11 cellular contexts compared by ENCODE assay signal in genomic region chr5:10485142-10485795, GRCh38. TPM values are rescaled to one million over a fixed set of nuclear protein-coding genes. Genes with fewer than 3 reads are reported as not detected.
DNase-seq lines count a peak whose midpoint lies in the region; ATAC-seq and TF ChIP-seq lines count a peak whose summit lies in the region.
"Had no signal": no experiment of that assay in that cellular context is flagged by ENCODE, and none has a peak within 500 bp of the region (broad histone marks: within the 10 kb centered on the region; RNA-seq: fewer than 3 reads in every experiment).

No MANE protein-coding gene starts in this region.

- intact Hi-C loops in activated CD8-positive, alpha-beta T cell treated with anti-CD3 and anti-CD28 coated beads for 36 hours (cut with micrococcal nuclease), result no loop called here

- no peak overlapping the region for H3K4me3 ChIP-seq in adipocyte (ENCODE audit: low read length)
- H3K4me3 ChIP-seq: GM23248 had no signal

- H3K36me3 Mint-ChIP-seq in activated CD8-positive, alpha-beta T cell treated with anti-CD3 and anti-CD28 coated beads for 36 hours (ENCODE audit: low read depth), result no peaks in the 10 kb centered on the region
- no peaks in the 10 kb centered on the region for H3K36me3 Mint-ChIP-seq in activated CD8-positive, alpha-beta T cell treated with anti-CD3 and anti-CD28 coated beads, Interleukin-2, amount 10 ng/mL, durations not matched to agents 7 days and 5 days (ENCODE audit: low read depth)

- CTCF ChIA-PET in activated CD8-positive, alpha-beta T cell treated with anti-CD3 and anti-CD28 coated beads for 36 hours (lab: Charles Lee), result no interaction called here
- CTCF ChIA-PET in activated CD8-positive, alpha-beta T cell treated with anti-CD3 and anti-CD28 coated beads, Interleukin-2, amount 10 ng/mL, durations not matched to agents 7 days and 5 days (lab: Charles Lee), result no interaction called here

- H3K36me3 ChIP-seq in adipocyte (ENCODE audit: control insufficient read depth, insufficient read depth, low read length, severe bottlenecking), result no peaks in the 10 kb centered on the region

- H3K9me3 ChIP-seq in adipocyte (ENCODE audit: control insufficient read depth, low read length), result no peaks in the 10 kb centered on the region

- H3K9ac ChIP-seq in adipocyte (ENCODE audit: low read length), result peak overlapping the region; percentile 10
- H3K9ac ChIP-seq: GM23248 had no signal

- peak; percentile 26 for DNase-seq in activated CD8-positive, alpha-beta T cell treated with anti-CD3 and anti-CD28 coated beads for 36 hours
- DNase-seq in activated CD8-positive, alpha-beta T cell treated with anti-CD3 and anti-CD28 coated beads, Interleukin-2, amount 10 ng/mL, durations not matched to agents 7 days and 5 days, result no peak
- peak; percentile 97 for DNase-seq in adipocyte (ENCODE audit: low read depth)
- peak; percentile 80 for DNase-seq in iPS-NIHi7 (ENCODE audit: extremely low spot score)
- DNase-seq in ureter (ENCODE audit: low spot score), result peak; percentile 79
- DNase-seq in Kasumi-1 (lab: John Stamatoyannopoulos, UW), result no peak
- DNase-seq: GM23248, PC-3 had no signal

- no peak overlapping the region for H3K27ac Mint-ChIP-seq in activated CD8-positive, alpha-beta T cell treated with anti-CD3 and anti-CD28 coated beads for 36 hours
- no peak overlapping the region for H3K27ac Mint-ChIP-seq in activated CD8-positive, alpha-beta T cell treated with anti-CD3 and anti-CD28 coated beads, Interleukin-2, amount 10 ng/mL, durations not matched to agents 7 days and 5 days
- H3K27ac Mint-ChIP-seq: B cell had no signal

- peaks cover 29% of the 10 kb centered on the region for H3K4me1 ChIP-seq in adipocyte (ENCODE audit: control insufficient read depth, insufficient read depth, low read length)

- H3K27me3 ChIP-seq in adipocyte (replicated peaks; ENCODE audit: control insufficient read depth, insufficient read depth, low read length), result no peaks in the 10 kb centered on the region

- H3K4me3 Mint-ChIP-seq in activated CD8-positive, alpha-beta T cell treated with anti-CD3 and anti-CD28 coated beads for 36 hours, result no peak overlapping the region
- H3K4me3 Mint-ChIP-seq in activated CD8-positive, alpha-beta T cell treated with anti-CD3 and anti-CD28 coated beads, Interleukin-2, amount 10 ng/mL, durations not matched to agents 7 days and 5 days, result no peak overlapping the region
- H3K4me3 Mint-ChIP-seq: B cell had no signal

- ATAC-seq in activated CD8-positive, alpha-beta T cell treated with anti-CD3 and anti-CD28 coated beads for 36 hours, result peak; percentile 50
- no peak for ATAC-seq in activated CD8-positive, alpha-beta T cell treated with anti-CD3 and anti-CD28 coated beads, Interleukin-2, amount 10 ng/mL, durations not matched to agents 7 days and 5 days
- ATAC-seq in HG02938 (IDR thresholded peaks at IDR 0.05; ENCODE audit: unreplicated experiment) (no peak), GM21381 (IDR thresholded peaks at IDR 0.05; ENCODE audit: unreplicated experiment) (no peak)
- ATAC-seq: PC-3 had no signal

- POLR2A ChIA-PET in activated CD8-positive, alpha-beta T cell treated with anti-CD3 and anti-CD28 coated beads for 36 hours (lab: Charles Lee), result no interaction called here
- POLR2A ChIA-PET in activated CD8-positive, alpha-beta T cell treated with anti-CD3 and anti-CD28 coated beads, Interleukin-2, amount 10 ng/mL, durations not matched to agents 7 days and 5 days (lab: Charles Lee), result no interaction called here

- no peak for TF ChIP-seq CTCF in activated CD8-positive, alpha-beta T cell treated with anti-CD3 and anti-CD28 coated beads for 36 hours (IDR thresholded peaks at IDR 0.05)

- no peaks in the 10 kb centered on the region for H3K9me3 Mint-ChIP-seq in activated CD8-positive, alpha-beta T cell treated with anti-CD3 and anti-CD28 coated beads for 36 hours
- H3K9me3 Mint-ChIP-seq in activated CD8-positive, alpha-beta T cell treated with anti-CD3 and anti-CD28 coated beads, Interleukin-2, amount 10 ng/mL, durations not matched to agents 7 days and 5 days (ENCODE audit: insufficient read depth), result no peaks in the 10 kb centered on the region

- H3K27me3 Mint-ChIP-seq in activated CD8-positive, alpha-beta T cell treated with anti-CD3 and anti-CD28 coated beads for 36 hours, result peaks cover 1% of the 10 kb centered on the region
- peaks cover 7% of the 10 kb centered on the region for H3K27me3 Mint-ChIP-seq in activated CD8-positive, alpha-beta T cell treated with anti-CD3 and anti-CD28 coated beads, Interleukin-2, amount 10 ng/mL, durations not matched to agents 7 days and 5 days (ENCODE audit: low read depth)

- peaks cover 14% of the 10 kb centered on the region for H3K4me1 Mint-ChIP-seq in activated CD8-positive, alpha-beta T cell treated with anti-CD3 and anti-CD28 coated beads for 36 hours (ENCODE audit: low read depth)
- peaks cover 22% of the 10 kb centered on the region for H3K4me1 Mint-ChIP-seq in activated CD8-positive, alpha-beta T cell treated with anti-CD3 and anti-CD28 coated beads, Interleukin-2, amount 10 ng/mL, durations not matched to agents 7 days and 5 days (ENCODE audit: low read depth)

RNA-seq across cellular contexts. Expression of gene ROPN1L, which starts 43.6 kb away (rescaled TPM):
- not detected for total RNA-seq in activated CD8-positive, alpha-beta T cell treated with anti-CD3 and anti-CD28 coated beads for 36 hours
- 1 to 10 TPM; 1.4 to 2.2 TPM for total RNA-seq in activated CD8-positive, alpha-beta T cell treated with anti-CD3 and anti-CD28 coated beads, Interleukin-2, amount 10 ng/mL, durations not matched to agents 7 days and 5 days
- total RNA-seq in ureter, result not detected

Comparison
In these comparisons a context has a peak if more than half of its experiments do, and no peak if none do; other contexts are left out.
1. DNase-seq: peak in activated CD8-positive, alpha-beta T cell treated with anti-CD3 and anti-CD28 coated beads for 36 hours (single experiment), adipocyte (single experiment), iPS-NIHi7 (single experiment) and ureter (single experiment); none in activated CD8-positive, alpha-beta T cell treated with anti-CD3 and anti-CD28 coated beads, Interleukin-2, amount 10 ng/mL, durations not matched to agents 7 days and 5 days (single experiment) and Kasumi-1 (0 of 2).